Comparison of ENCODE assay signal across 8 cellular contexts in genomic region chr15:25437751-25438600, GRCh38. TPM values are rescaled to one million over a fixed set of nuclear protein-coding genes. Genes with fewer than 3 reads are reported as not detected.
DNase-seq lines count a peak whose midpoint lies in the region; FAIRE-seq and TF ChIP-seq lines count a peak whose summit lies in the region.

No MANE protein-coding gene starts in this region.

- DNase-seq in GM12865 (ENCODE audit: low read depth), result peak; percentile 85
- peak; percentile 8 for DNase-seq in H54 (ENCODE audit: insufficient read length, low spot score)
- DNase-seq in activated CD4-positive, CD25-positive, alpha-beta regulatory T cell (lab: John Stamatoyannopoulos, UW), result peak; percentile 25 to 35 (median 30)
- peak in 43 of 61 donors; percentile 9 to 75 (median 39) for DNase-seq in caudate nucleus (lab: John Stamatoyannopoulos, UW)
- DNase-seq in kidney epithelial cell (ENCODE audit: low read depth), result no peak
- DNase-seq in stimulated activated CD4-positive, alpha-beta T cell treated with anti-CD3 and anti-CD28 coated beads, Interleukin-1b, Interleukin-23, amount 100 ng/mL, for 4 hours (ENCODE audit: low read depth in 2 of 2), result peak; percentile 15 to 46
- DNase-seq in GF-D8 (lab: John Stamatoyannopoulos, UW), result no peak

- peaks cover 52% of the 10 kb centered on the region for H4K20me1 ChIP-seq in Loucy (ENCODE audit: insufficient read depth, low read length, poor library complexity, severe bottlenecking)

- peak overlapping the region; percentile 95 for H2AFZ ChIP-seq in Loucy (ENCODE audit: low read length)

- FAIRE-seq in H54 (lab: Jason Lieb, UNC), result no peak

- H3K4me3 ChIP-seq in GM12865 (ENCODE audit: low read depth, low read length) (peak overlapping the region; percentile 73), Loucy (ENCODE audit: low read length, poor library complexity, severe bottlenecking) (peak overlapping the region; percentile 100), kidney epithelial cell (ENCODE audit: low read depth, low read length) (peak overlapping the region; percentile 98)

- H3K27me3 ChIP-seq in Loucy (ENCODE audit: insufficient read depth, low read length, poor library complexity, severe bottlenecking) (no peaks in the 10 kb centered on the region), kidney epithelial cell (ENCODE audit: control insufficient read depth, insufficient read depth, low read length) (no peaks in the 10 kb centered on the region)

- peak overlapping the region; percentile 99 for H3K9ac ChIP-seq in Loucy (ENCODE audit: low read depth, low read length, poor library complexity, severe bottlenecking)

- peak overlapping the region; percentile 95 for H3K4me2 ChIP-seq in Loucy (ENCODE audit: low read depth, low read length, poor library complexity, severe bottlenecking)

- H3K9me3 ChIP-seq in Loucy (ENCODE audit: insufficient read depth, low read depth, low read length), result no peaks in the 10 kb centered on the region

- H3K4me1 ChIP-seq in Loucy (ENCODE audit: insufficient read depth, low read length, poor library complexity, severe bottlenecking), result peaks cover 46% of the 10 kb centered on the region

- TF ChIP-seq POLR2A in H54 (IDR thresholded peaks at IDR 0.05; ENCODE audit: low read depth, low read length), result no peak

- TF ChIP-seq CTCF in GM12865 (IDR thresholded peaks at IDR 0.05; ENCODE audit: insufficient read depth, low read depth, low read length, missing control alignments) (peak; percentile 41), Loucy (conservative IDR thresholded peaks at IDR 0.05; ENCODE audit: low read length) (peak; percentile 35; the same call in 1 of the 2 replicates), kidney epithelial cell (IDR thresholded peaks at IDR 0.05; ENCODE audit: insufficient read depth, low read length, poor library complexity, severe bottlenecking) (no peak)

- H3K9me2 ChIP-seq in Loucy (replicated peaks; ENCODE audit: low read depth, low read length), result no peaks in the 10 kb centered on the region

- no peaks in the 10 kb centered on the region for H3K36me3 ChIP-seq in Loucy (ENCODE audit: insufficient read depth, low read length)
- no peaks in the 10 kb centered on the region for H3K36me3 ChIP-seq in kidney epithelial cell (ENCODE audit: control insufficient read depth, insufficient read depth, low read length)

- H3K27ac ChIP-seq in caudate nucleus (ENCODE audit: low read depth, low read length), result peak overlapping the region; percentile 83

- peaks cover 73% of the 10 kb centered on the region for H3K79me2 ChIP-seq in Loucy (ENCODE audit: insufficient read depth, low read length)

- no peaks in the 10 kb centered on the region for H3F3A ChIP-seq in Loucy (ENCODE audit: low read depth)

RNA-seq across cellular contexts. Expression of gene UBE3A, which starts 0.8 kb away (rescaled TPM):
- total RNA-seq in kidney epithelial cell, result 46.3 and 52.9 TPM in 2 replicates

Comparison
In these comparisons a context has a peak if more than half of its experiments do, and no peak if none do; other contexts are left out.
1. DNase-seq: peak in GM12865 (single experiment), H54 (single experiment), activated CD4-positive, CD25-positive, alpha-beta regulatory T cell (4 of 4), caudate nucleus (43 of 61) and stimulated activated CD4-positive, alpha-beta T cell treated with anti-CD3 and anti-CD28 coated beads, Interleukin-1b, Interleukin-23, amount 100 ng/mL, for 4 hours (2 of 2); none in kidney epithelial cell (single experiment) and GF-D8 (single experiment).
2. Peak in every context shown above with its lines, with median percentiles within 50 percentile points of each other: H3K4me3 ChIP-seq.